ENCODE assay signal across 24 cellular contexts in the genomic region with DNA sequence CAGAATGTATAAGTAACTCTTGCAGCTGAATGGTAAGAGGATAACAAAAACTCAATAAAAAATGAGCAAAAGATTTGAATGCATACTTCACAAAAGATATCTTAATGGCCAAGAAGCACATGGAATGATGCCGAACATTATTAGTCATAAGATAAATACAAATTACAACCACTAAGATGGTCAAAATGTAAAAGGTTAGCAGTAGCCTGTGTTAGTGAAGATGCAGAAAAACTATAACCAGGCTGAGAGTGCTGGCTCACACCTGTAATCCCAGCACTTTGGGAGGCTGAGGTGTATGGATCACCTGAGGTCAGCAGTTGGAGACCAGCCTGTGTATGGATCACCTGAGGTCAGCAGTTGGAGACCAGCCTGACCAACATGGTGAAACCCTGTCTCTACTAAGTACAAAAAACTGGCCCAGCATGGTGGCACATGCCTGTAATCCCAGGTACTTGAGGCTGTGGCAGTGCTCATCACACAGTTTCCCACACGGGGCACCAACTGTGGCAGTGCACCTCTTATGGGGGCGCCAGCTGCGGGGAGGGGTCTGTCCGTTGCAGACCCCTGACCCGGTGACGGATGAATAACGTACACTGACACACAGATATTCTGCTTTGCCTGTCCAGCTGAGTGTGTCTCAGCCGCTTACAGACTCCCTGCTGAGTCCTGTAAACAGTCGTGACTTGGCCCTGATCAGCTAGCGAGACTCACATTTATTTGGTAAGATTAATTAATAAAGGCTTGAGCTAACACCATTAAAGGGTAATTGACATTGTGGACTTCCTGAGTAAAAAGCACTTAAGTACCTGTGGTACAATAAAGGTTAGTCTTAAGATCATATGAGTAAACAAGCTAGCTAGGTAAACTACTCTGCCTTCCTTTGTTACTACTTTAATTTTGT. TPM values are rescaled to one million over a fixed set of nuclear protein-coding genes. Genes with fewer than 3 reads are reported as not detected.
DNase-seq lines count a peak whose midpoint lies in the region; ATAC-seq and TF ChIP-seq lines count a peak whose summit lies in the region.
"Had no signal": no experiment of that assay in that cellular context is flagged by ENCODE, and none has a peak within 500 bp of the region (broad histone marks: within the 10 kb centered on the region; RNA-seq: fewer than 3 reads in every experiment).

No MANE protein-coding gene starts in this region.

- H3K9me3 ChIP-seq in left lung (peaks cover 0 to 3% of the 10 kb centered on the region in 2 donors), mesenchymal stem cell (ENCODE audit: control insufficient read depth, low read length) (no peaks in the 10 kb centered on the region), Caco-2 (peaks cover 14% of the 10 kb centered on the region; the same call in 1 of the 2 replicates)
- H3K9me3 ChIP-seq: tibial nerve had no signal

- no peak overlapping the region for H3K14ac ChIP-seq in mesenchymal stem cell (ENCODE audit: low read length in 2 of 2)

- H3K4me1 ChIP-seq in left lung (no peaks in the 10 kb centered on the region), mesenchymal stem cell (ENCODE audit: control insufficient read depth, insufficient read depth, low read depth, low read length) (no peaks in the 10 kb centered on the region), Caco-2 (no peaks in the 10 kb centered on the region)
- H3K4me1 ChIP-seq: gastroesophageal sphincter, tibial nerve had no signal

- H2AFZ ChIP-seq in mesenchymal stem cell (ENCODE audit: low read depth, low read length), result no peak overlapping the region

- peaks cover 13% of the 10 kb centered on the region for H3K9me3 Mint-ChIP-seq in Caco-2 (ENCODE audit: unreplicated experiment)

- H3K27ac ChIP-seq in left lung (no peak overlapping the region), mesenchymal stem cell (ENCODE audit: low read length, poor library complexity, severe bottlenecking) (no peak overlapping the region)
- H3K27ac ChIP-seq: cardiac muscle cell, gastroesophageal sphincter, tibial nerve had no signal

- no peak overlapping the region for H2BK15ac ChIP-seq in mesenchymal stem cell (ENCODE audit: low read depth, poor library complexity, severe bottlenecking)

- no peak overlapping the region for H2BK12ac ChIP-seq in mesenchymal stem cell (ENCODE audit: low read length in 2 of 2)

- H3K27me3 Mint-ChIP-seq in Caco-2 (ENCODE audit: insufficient read depth, unreplicated experiment), result peaks cover 30% of the 10 kb centered on the region

- H3K27me3 ChIP-seq in left lung (no peaks in the 10 kb centered on the region), mesenchymal stem cell (ENCODE audit: control insufficient read depth in 1 of 2, insufficient read depth in 1 of 2, low read length in 2 of 2) (peaks cover 0 to 2% of the 10 kb centered on the region in 2 experiments), Caco-2 (replicated peaks; ENCODE audit: control insufficient read depth, insufficient read depth, low read length) (no peaks in the 10 kb centered on the region; the same call in 1 of the 2 replicates)
- H3K27me3 ChIP-seq: cardiac muscle cell, tibial nerve had no signal

- no peak overlapping the region for H3K4ac ChIP-seq in mesenchymal stem cell (ENCODE audit: low read depth in 1 of 2, low read length in 2 of 2)

- BruUV-seq in Caco-2 (replicated peaks; lab: Mats Ljungman, UMichigan), result no TSS peak

- CTCF ChIA-PET in Caco-2 (lab: Charles Lee), result no interaction called here

- H4K8ac ChIP-seq in mesenchymal stem cell (ENCODE audit: low read length), result no peak overlapping the region

- peak; percentile 89 for ATAC-seq in left lung
- ATAC-seq: activated CD8-positive, alpha-beta T cell treated with anti-CD3 and anti-CD28 coated beads for 36 hours; CD8-positive, alpha-beta T cell; gastroesophageal sphincter; HCT116; left cardiac atrium; natural killer cell; WTC11 had no signal

- H3K27ac Mint-ChIP-seq in Caco-2 (ENCODE audit: unreplicated experiment), result no peak overlapping the region
- H3K27ac Mint-ChIP-seq: activated CD8-positive, alpha-beta T cell treated with anti-CD3 and anti-CD28 coated beads for 36 hours; CD8-positive, alpha-beta T cell; mesothelial cell of epicardium; natural killer cell; WTC11 had no signal

- POLR2A ChIA-PET in Caco-2 (lab: Charles Lee), result no interaction called here

- no peak for TF ChIP-seq CTCF in astrocyte of the spinal cord (IDR thresholded peaks at IDR 0.05; ENCODE audit: low read depth, low read length)
- no peak for TF ChIP-seq CTCF in left lung (IDR thresholded peaks at IDR 0.05)
- no peak for TF ChIP-seq CTCF in Caco-2 (IDR thresholded peaks at IDR 0.05; ENCODE audit: insufficient read depth in 1 of 2, low read depth in 1 of 2, low read length in 1 of 2, severe bottlenecking in 1 of 2, unreplicated experiment in 1 of 2)

- no peak overlapping the region for H3K4me3 Mint-ChIP-seq in Caco-2 (ENCODE audit: unreplicated experiment)
- H3K4me3 Mint-ChIP-seq: activated CD8-positive, alpha-beta T cell treated with anti-CD3 and anti-CD28 coated beads for 36 hours; CD8-positive, alpha-beta T cell; mesothelial cell of epicardium; natural killer cell; WTC11 had no signal

- no peak overlapping the region for H3K23ac ChIP-seq in mesenchymal stem cell (ENCODE audit: low read length in 2 of 2)

- in situ Hi-C loops in astrocyte of the spinal cord (cut with HindIII; ENCODE audit: low sequenced_read_pairs), result no loop called here

- H2BK120ac ChIP-seq in mesenchymal stem cell (ENCODE audit: low read depth, low read length), result no peak overlapping the region

- no peaks in the 10 kb centered on the region for H3K36me3 Mint-ChIP-seq in Caco-2 (ENCODE audit: insufficient read depth, unreplicated experiment)
- H3K36me3 Mint-ChIP-seq: CD8-positive, alpha-beta T cell; mesothelial cell of epicardium; natural killer cell had no signal

- H3K4me3 ChIP-seq in astrocyte of the spinal cord (ENCODE audit: low read depth, low read length), result no peak overlapping the region
- H3K4me3 ChIP-seq in left lung, result no peak overlapping the region
- H3K4me3 ChIP-seq in mesenchymal stem cell (ENCODE audit: insufficient read depth in 1 of 2, low read depth in 1 of 2, low read length in 2 of 2), result no peak overlapping the region
- H3K4me3 ChIP-seq in Caco-2 (ENCODE audit: low read depth, low read length), result no peak overlapping the region
- H3K4me3 ChIP-seq: cardiac muscle cell, gastroesophageal sphincter, tibial nerve had no signal

- no peak overlapping the region for H2BK5ac ChIP-seq in mesenchymal stem cell (ENCODE audit: low read depth, low read length, poor library complexity, severe bottlenecking)

- H4K91ac ChIP-seq in mesenchymal stem cell (ENCODE audit: low read length), result no peak overlapping the region

- H3K4me1 Mint-ChIP-seq in Caco-2 (ENCODE audit: low read depth, unreplicated experiment), result no peaks in the 10 kb centered on the region
- H3K4me1 Mint-ChIP-seq: mesothelial cell of epicardium, natural killer cell, WTC11 had no signal

- 91% methylated on average over 9 of the region's 11 CpGs for WGBS in mesenchymal stem cell

- H3K36me3 ChIP-seq in left lung, result no peaks in the 10 kb centered on the region
- H3K36me3 ChIP-seq in mesenchymal stem cell (ENCODE audit: control insufficient read depth in 1 of 2, insufficient read depth in 2 of 2, low read depth in 1 of 2, low read length in 2 of 2), result no peaks in the 10 kb centered on the region
- no peaks in the 10 kb centered on the region for H3K36me3 ChIP-seq in Caco-2 (ENCODE audit: control insufficient read depth, insufficient read depth, low read length)
- H3K36me3 ChIP-seq: cardiac muscle cell, gastroesophageal sphincter, tibial nerve had no signal

- no peak overlapping the region for H3K18ac ChIP-seq in mesenchymal stem cell (ENCODE audit: low read depth in 1 of 2, low read length in 2 of 2)

- peak; percentile 33 for DNase-seq in EH (ENCODE audit: low read depth)
- DNase-seq in NCI-H1417 (lab: John Stamatoyannopoulos, UW), result peak in 2 of 3 experiments; percentile 80 to 96
- peak; percentile 20 for DNase-seq in astrocyte of the spinal cord (ENCODE audit: low read depth, low spot score)
- DNase-seq in left lung, result peak in 1 of 2 donors; percentile 41
- no peak for DNase-seq in mesenchymal stem cell
- DNase-seq in activated CD4-positive, CD25-positive, alpha-beta regulatory T cell (lab: John Stamatoyannopoulos, UW), result no peak
- DNase-seq in kidney tubule cell (ENCODE audit: low spot score), result no peak
- no peak for DNase-seq in Caco-2
- DNase-seq: activated CD8-positive, alpha-beta T cell treated with anti-CD3 and anti-CD28 coated beads for 36 hours; activated gamma-delta T cell treated with Interleukin-2 at 50 U/mL for 16 hours; CD8-positive, alpha-beta T cell; left cardiac atrium; natural killer cell; NCI-H1436; NCI-H446; stimulated activated naive CD4-positive, alpha-beta T cell had no signal

- H3K4me2 ChIP-seq in mesenchymal stem cell (ENCODE audit: low read length, poor library complexity, severe bottlenecking), result no peak overlapping the region

- H2AK5ac ChIP-seq in mesenchymal stem cell (ENCODE audit: low read length, severe bottlenecking), result no peak overlapping the region

- intact Hi-C loops in left lung (cut with DNase I) (no loop called here), Caco-2 (cut with micrococcal nuclease; ENCODE audit: unreplicated experiment) (no loop called here)

- H3K79me1 ChIP-seq in mesenchymal stem cell (replicated peaks; ENCODE audit: low read length, poor library complexity, severe bottlenecking), result no peaks in the 10 kb centered on the region

- H3K9ac ChIP-seq in mesenchymal stem cell (ENCODE audit: low read length), result no peak overlapping the region

RNA-seq across cellular contexts. Expression of a gene that starts 45.7 kb away (rescaled TPM):
- total RNA-seq in left lung (10 to 100 TPM; 46.8 to 85.9 TPM), Caco-2 (2022) (0.34 and 0.44 TPM in 2 replicates)
- polyA plus RNA-seq in mesenchymal stem cell (2013, experiment 1 of 2), result 0.37 TPM
- polyA plus RNA-seq in mesenchymal stem cell (2013, experiment 2 of 2), result 0.44 TPM
- total RNA-seq: activated CD8-positive, alpha-beta T cell treated with anti-CD3 and anti-CD28 coated beads for 36 hours; CD8-positive, alpha-beta T cell; dermis microvascular lymphatic vessel endothelial cell; LHCN-M2 had no signal

Comparison
In these comparisons a context has a peak if more than half of its experiments do, and no peak if none do; other contexts are left out.
1. DNase-seq: peak in EH (single experiment), NCI-H1417 (2 of 3) and astrocyte of the spinal cord (single experiment); none in mesenchymal stem cell (single experiment), activated CD4-positive, CD25-positive, alpha-beta regulatory T cell (0 of 4), kidney tubule cell (single experiment) and Caco-2 (0 of 2).
2. RNA of a gene that starts 45.7 kb away (total RNA-seq): 46.8 to 85.9 TPM in left lung; 0.34 to 0.44 TPM in Caco-2; every median in the first group is over 10 times any median in the second.